11 cellular contexts compared by ENCODE assay signal in the genomic region with DNA sequence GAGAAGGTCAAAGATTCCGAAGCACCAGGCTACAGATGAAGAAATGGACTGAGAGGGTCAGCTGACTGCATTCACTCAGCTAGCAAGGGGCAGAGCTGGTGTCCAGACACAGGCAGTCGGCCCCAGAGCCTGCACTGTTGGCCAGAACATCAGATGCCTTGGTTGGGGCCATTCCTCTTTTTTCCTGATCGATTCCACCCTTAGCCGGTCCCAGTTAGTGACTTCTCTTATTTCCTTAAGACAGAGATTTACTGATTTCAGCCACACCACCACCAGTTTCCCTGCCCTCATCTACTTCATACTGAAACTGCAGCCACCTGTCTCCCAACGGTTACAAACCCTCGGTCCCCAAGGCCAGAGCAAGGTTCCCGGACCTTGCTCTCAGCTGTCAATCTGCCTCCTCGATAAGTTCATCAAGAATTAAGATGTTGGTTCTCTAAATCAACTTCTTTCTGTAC. TPM values are rescaled to one million over a fixed set of nuclear protein-coding genes. Genes with fewer than 3 reads are reported as not detected.
DNase-seq lines count a peak whose midpoint lies in the region; ATAC-seq lines count a peak whose summit lies in the region.
"Had no signal": no experiment of that assay in that cellular context is flagged by ENCODE, and none has a peak within 500 bp of the region (broad histone marks: within the 10 kb centered on the region; RNA-seq: fewer than 3 reads in every experiment).

No MANE protein-coding gene starts in this region.

- H3K9me3 Mint-ChIP-seq in activated T-cell treated with anti-CD3 and anti-CD28 coated beads, Interleukin-2, amount 50 U/mL, for 24 hours, result peaks cover 12% of the 10 kb centered on the region
- peaks cover 13% of the 10 kb centered on the region for H3K9me3 Mint-ChIP-seq in activated T-cell treated with anti-CD3 and anti-CD28 coated beads, Interleukin-2, amount 50 U/mL, for 4 hours
- H3K9me3 Mint-ChIP-seq in stimulated activated memory B cell treated with anti-CD40 and anti-IgM and Interleukin-4, amounts not matched to agents 10 μg/mL and 1 μg/mL and 100 μg/mL, for 72 hours, result peaks cover 8% of the 10 kb centered on the region

- H3K4me3 Mint-ChIP-seq in activated T-cell treated with anti-CD3 and anti-CD28 coated beads, Interleukin-2, amount 50 U/mL, for 24 hours, result peak overlapping the region; percentile 24
- H3K4me3 Mint-ChIP-seq in activated T-cell treated with anti-CD3 and anti-CD28 coated beads, Interleukin-2, amount 50 U/mL, for 4 hours, result no peak overlapping the region
- H3K4me3 Mint-ChIP-seq in stimulated activated memory B cell treated with anti-CD40 and anti-IgM and Interleukin-4, amounts not matched to agents 10 μg/mL and 1 μg/mL and 100 μg/mL, for 72 hours, result peak overlapping the region; percentile 64

- H3K27me3 Mint-ChIP-seq in activated T-cell treated with anti-CD3 and anti-CD28 coated beads, Interleukin-2, amount 50 U/mL, for 24 hours, result no peaks in the 10 kb centered on the region
- H3K27me3 Mint-ChIP-seq in activated T-cell treated with anti-CD3 and anti-CD28 coated beads, Interleukin-2, amount 50 U/mL, for 4 hours (ENCODE audit: low read depth), result no peaks in the 10 kb centered on the region
- H3K27me3 Mint-ChIP-seq in stimulated activated memory B cell treated with anti-CD40 and anti-IgM and Interleukin-4, amounts not matched to agents 10 μg/mL and 1 μg/mL and 100 μg/mL, for 72 hours, result no peaks in the 10 kb centered on the region

- no peak for DNase-seq in activated T-cell treated with anti-CD3 and anti-CD28 coated beads, Interleukin-2, amount 50 U/mL, for 24 hours
- DNase-seq in activated T-cell treated with anti-CD3 and anti-CD28 coated beads, Interleukin-2, amount 50 U/mL, for 4 hours, result no peak
- no peak for DNase-seq in NCI-H2081 (lab: John Stamatoyannopoulos, UW)
- DNase-seq in OCI-M1 (lab: John Stamatoyannopoulos, UW), result no peak
- no peak for DNase-seq in HPDE6-E6E7 (ENCODE audit: extremely low spot score)
- DNase-seq: mesendoderm; NCI-H1436 treated with DMSO at 0.1 percent for 48 hours; stimulated activated CD8-positive, alpha-beta memory T cell treated with anti-CD3 and anti-CD28 coated beads, Interleukin-4, amount 100 ng/mL, for 48 hours had no signal

- H3K36me3 Mint-ChIP-seq in activated T-cell treated with anti-CD3 and anti-CD28 coated beads, Interleukin-2, amount 50 U/mL, for 24 hours (ENCODE audit: low read depth), result peaks cover 46% of the 10 kb centered on the region
- peaks cover 17% of the 10 kb centered on the region for H3K36me3 Mint-ChIP-seq in activated T-cell treated with anti-CD3 and anti-CD28 coated beads, Interleukin-2, amount 50 U/mL, for 4 hours (ENCODE audit: insufficient read depth)
- peaks cover 46% of the 10 kb centered on the region for H3K36me3 Mint-ChIP-seq in stimulated activated memory B cell treated with anti-CD40 and anti-IgM and Interleukin-4, amounts not matched to agents 10 μg/mL and 1 μg/mL and 100 μg/mL, for 72 hours

- H3K27ac Mint-ChIP-seq in activated T-cell treated with anti-CD3 and anti-CD28 coated beads, Interleukin-2, amount 50 U/mL, for 24 hours, result peak overlapping the region; percentile 79
- peak overlapping the region; percentile 99 for H3K27ac Mint-ChIP-seq in stimulated activated memory B cell treated with anti-CD40 and anti-IgM and Interleukin-4, amounts not matched to agents 10 μg/mL and 1 μg/mL and 100 μg/mL, for 72 hours

- no peak for ATAC-seq in activated T-cell treated with anti-CD3 and anti-CD28 coated beads, Interleukin-2, amount 50 U/mL, for 4 hours
- ATAC-seq in GM21723 (IDR thresholded peaks at IDR 0.05; ENCODE audit: unreplicated experiment), result peak; percentile 45
- peak; percentile 31 for ATAC-seq in HG03457 (IDR thresholded peaks at IDR 0.05; ENCODE audit: unreplicated experiment)
- peak; percentile 34 for ATAC-seq in stimulated activated memory B cell treated with anti-CD40 and anti-IgM and Interleukin-4, amounts not matched to agents 10 μg/mL and 1 μg/mL and 100 μg/mL, for 72 hours

- peaks cover 85% of the 10 kb centered on the region for H3K4me1 Mint-ChIP-seq in activated T-cell treated with anti-CD3 and anti-CD28 coated beads, Interleukin-2, amount 50 U/mL, for 24 hours (ENCODE audit: low read depth)
- peaks cover 82% of the 10 kb centered on the region for H3K4me1 Mint-ChIP-seq in activated T-cell treated with anti-CD3 and anti-CD28 coated beads, Interleukin-2, amount 50 U/mL, for 4 hours (ENCODE audit: low read depth)
- H3K4me1 Mint-ChIP-seq in stimulated activated memory B cell treated with anti-CD40 and anti-IgM and Interleukin-4, amounts not matched to agents 10 μg/mL and 1 μg/mL and 100 μg/mL, for 72 hours, result peaks cover 96% of the 10 kb centered on the region

RNA-seq across cellular contexts. Expression of gene CD58, which starts 11.5 kb away (rescaled TPM):
- total RNA-seq in activated T-cell treated with anti-CD3 and anti-CD28 coated beads, Interleukin-2, amount 50 U/mL, for 4 hours, result 10 to 100 TPM in 1 of 3 donors, 1 to 10 TPM in 2; 8.6 to 15.0 (median 9.4) TPM

Comparison
In these comparisons a context has a peak if more than half of its experiments do, and no peak if none do; other contexts are left out.
1. ATAC-seq: peak in GM21723 (single experiment), HG03457 (single experiment) and stimulated activated memory B cell treated with anti-CD40 and anti-IgM and Interleukin-4, amounts not matched to agents 10 μg/mL and 1 μg/mL and 100 μg/mL, for 72 hours (single experiment); none in activated T-cell treated with anti-CD3 and anti-CD28 coated beads, Interleukin-2, amount 50 U/mL, for 4 hours (0 of 2).